Comparison of ENCODE assay signal across 19 cellular contexts in genomic region chr7:98355250-98355538, GRCh38. TPM values are rescaled to one million over a fixed set of nuclear protein-coding genes. Genes with fewer than 3 reads are reported as not detected.
DNase-seq lines count a peak whose midpoint lies in the region; TF ChIP-seq lines count a peak whose summit lies in the region.
"Had no signal": no experiment of that assay in that cellular context is flagged by ENCODE, and none has a peak within 500 bp of the region (broad histone marks: within the 10 kb centered on the region; RNA-seq: fewer than 3 reads in every experiment).

No MANE protein-coding gene starts in this region.

- no peak overlapping the region for H3K4me3 ChIP-seq in Caco-2 (ENCODE audit: low read depth, low read length)
- H3K4me3 ChIP-seq in SJCRH30 = no peak overlapping the region
- no peak overlapping the region for H3K4me3 ChIP-seq in hepatocyte
- no peak overlapping the region for H3K4me3 ChIP-seq in trophoblast cell (ENCODE audit: low read depth, low read length)
- no peak overlapping the region for H3K4me3 ChIP-seq in CD8-positive, alpha-beta memory T cell (ENCODE audit: low read length)
- H3K4me3 ChIP-seq: body of pancreas, coronary artery, upper lobe of right lung had no signal

- peak overlapping the region; percentile 9 for H3K4ac ChIP-seq in trophoblast cell (ENCODE audit: low read depth, low read length)

- no peaks in the 10 kb centered on the region for H3K9me2 ChIP-seq in hepatocyte (replicated peaks; ENCODE audit: insufficient read depth)

- H3K9me3 ChIP-seq in Caco-2 = no peaks in the 10 kb centered on the region
- no peaks in the 10 kb centered on the region for H3K9me3 ChIP-seq in SJCRH30 (replicated peaks)
- H3K9me3 ChIP-seq in hepatocyte (ENCODE audit: low read depth) = no peaks in the 10 kb centered on the region
- no peaks in the 10 kb centered on the region for H3K9me3 ChIP-seq in trophoblast cell (ENCODE audit: insufficient read depth, low read depth, low read length)
- no peaks in the 10 kb centered on the region for H3K9me3 ChIP-seq in CD8-positive, alpha-beta memory T cell (ENCODE audit: low read length)
- H3K9me3 ChIP-seq: body of pancreas, upper lobe of right lung had no signal

- H3K4me3 Mint-ChIP-seq in Caco-2 (ENCODE audit: unreplicated experiment) = no peak overlapping the region
- H3K4me3 Mint-ChIP-seq in CD8-positive, alpha-beta memory T cell = no peak overlapping the region
- H3K4me3 Mint-ChIP-seq: activated naive CD8-positive, alpha-beta T cell treated with anti-CD3 and anti-CD28 coated beads, Interleukin-2, amount 10 ng/mL, durations not matched to agents 7 days and 5 days had no signal

- DNase-seq in Caco-2 (no peak), SJCRH30 (no peak), hepatocyte (ENCODE audit: low spot score) (no peak), trophoblast cell (no peak), RPMI8226 (no peak), SW 1271 (lab: John Stamatoyannopoulos, UW) (no peak), OCI-M2 (lab: John Stamatoyannopoulos, UW; ENCODE audit: unreplicated experiment) (no peak)
- DNase-seq in CD8-positive, alpha-beta memory T cell = no peak
- DNase-seq: activated CD4-positive, alpha-beta T cell treated with anti-CD3 and anti-CD28 coated beads for 1 hour; activated naive CD8-positive, alpha-beta T cell treated with anti-CD3 and anti-CD28 coated beads, Interleukin-2, amount 10 ng/mL, durations not matched to agents 7 days and 5 days; NCI-H748 treated with DMSO at 0.1 percent for 48 hours; OCI-M1; stimulated activated CD4-positive, alpha-beta T cell treated with anti-CD3 and anti-CD28 coated beads, Interleukin-1b, Interleukin-23, amount 100 ng/mL, for 48 hours; stimulated activated naive CD4-positive, alpha-beta T cell had no signal

- H3K36me3 Mint-ChIP-seq in Caco-2 (ENCODE audit: insufficient read depth, unreplicated experiment) = peaks cover 58% of the 10 kb centered on the region
- H3K36me3 Mint-ChIP-seq in CD8-positive, alpha-beta memory T cell = no peaks in the 10 kb centered on the region
- H3K36me3 Mint-ChIP-seq: activated naive CD8-positive, alpha-beta T cell treated with anti-CD3 and anti-CD28 coated beads, Interleukin-2, amount 10 ng/mL, durations not matched to agents 7 days and 5 days had no signal

- peaks cover 21% of the 10 kb centered on the region for H3K4me1 Mint-ChIP-seq in Caco-2 (ENCODE audit: low read depth, unreplicated experiment)
- H3K4me1 Mint-ChIP-seq in CD8-positive, alpha-beta memory T cell = no peaks in the 10 kb centered on the region
- H3K4me1 Mint-ChIP-seq: activated naive CD8-positive, alpha-beta T cell treated with anti-CD3 and anti-CD28 coated beads, Interleukin-2, amount 10 ng/mL, durations not matched to agents 7 days and 5 days had no signal

- H3K27ac ChIP-seq in SJCRH30 (peak overlapping the region; percentile 61), hepatocyte (peak overlapping the region; percentile 68), trophoblast cell (ENCODE audit: low read depth, low read length) (peak overlapping the region; percentile 95)
- H3K27ac ChIP-seq in CD8-positive, alpha-beta memory T cell (ENCODE audit: low read depth, low read length) = no peak overlapping the region
- H3K27ac ChIP-seq: coronary artery, HL-60, parathyroid adenoma had no signal

- POLR2A ChIA-PET in Caco-2 (lab: Charles Lee) = no interaction called here
- POLR2A ChIA-PET in CD8-positive, alpha-beta memory T cell (lab: Charles Lee) = no interaction called here

- H3K27me3 ChIP-seq in Caco-2 (replicated peaks; ENCODE audit: control insufficient read depth, insufficient read depth, low read length) (no peaks in the 10 kb centered on the region), SJCRH30 (no peaks in the 10 kb centered on the region), hepatocyte (no peaks in the 10 kb centered on the region), trophoblast cell (ENCODE audit: insufficient read depth, low read length) (no peaks in the 10 kb centered on the region)
- H3K27me3 ChIP-seq in CD8-positive, alpha-beta memory T cell (ENCODE audit: insufficient read depth, low read length, poor library complexity, severe bottlenecking) = no peaks in the 10 kb centered on the region
- H3K27me3 ChIP-seq: body of pancreas, upper lobe of right lung had no signal

- peak overlapping the region; percentile 65 for H3K27ac Mint-ChIP-seq in Caco-2 (ENCODE audit: unreplicated experiment)
- H3K27ac Mint-ChIP-seq in CD8-positive, alpha-beta memory T cell = no peak overlapping the region
- H3K27ac Mint-ChIP-seq: activated naive CD8-positive, alpha-beta T cell treated with anti-CD3 and anti-CD28 coated beads, Interleukin-2, amount 10 ng/mL, durations not matched to agents 7 days and 5 days had no signal

- peak overlapping the region; percentile 84 for H2AK5ac ChIP-seq in trophoblast cell (ENCODE audit: low read length)

- peak overlapping the region; percentile 56 for H4K8ac ChIP-seq in trophoblast cell (ENCODE audit: low read depth, low read length)

- no peaks in the 10 kb centered on the region for H3K27me3 Mint-ChIP-seq in Caco-2 (ENCODE audit: insufficient read depth, unreplicated experiment)
- peaks cover 9 to 15% of the 10 kb centered on the region in 2 donors for H3K27me3 Mint-ChIP-seq in CD8-positive, alpha-beta memory T cell

- TF ChIP-seq CTCF in Caco-2 (IDR thresholded peaks at IDR 0.05; ENCODE audit: insufficient read depth in 1 of 2, low read depth in 1 of 2, low read length in 1 of 2, severe bottlenecking in 1 of 2, unreplicated experiment in 1 of 2) (no peak), hepatocyte (IDR thresholded peaks at IDR 0.05; ENCODE audit: poor library complexity) (no peak)

- peak overlapping the region; percentile 93 for H4K91ac ChIP-seq in trophoblast cell (ENCODE audit: low read depth, low read length)

- no peaks in the 10 kb centered on the region for H3K9me3 Mint-ChIP-seq in Caco-2 (ENCODE audit: unreplicated experiment)
- H3K9me3 Mint-ChIP-seq in CD8-positive, alpha-beta memory T cell = no peaks in the 10 kb centered on the region
- H3K9me3 Mint-ChIP-seq: activated naive CD8-positive, alpha-beta T cell treated with anti-CD3 and anti-CD28 coated beads, Interleukin-2, amount 10 ng/mL, durations not matched to agents 7 days and 5 days had no signal

- H3K18ac ChIP-seq in trophoblast cell (ENCODE audit: low read length) = peak overlapping the region; percentile 15

- 78% methylated on average over 6 of the region's 6 CpGs for WGBS in hepatocyte (ENCODE audit: low lambda C conversion rate, missing lambda C conversion rate)
- WGBS in trophoblast cell (ENCODE audit: extremely low coverage, insufficient coverage, insufficient read length) = no CpG with 5 or more reads among the region's 6 CpGs

- H3K14ac ChIP-seq in trophoblast cell (ENCODE audit: low read length) = peak overlapping the region; percentile 90

- H2AFZ ChIP-seq in hepatocyte (no peak overlapping the region), trophoblast cell (ENCODE audit: insufficient read depth, low read length, poor library complexity) (peak overlapping the region; percentile 10)
- H2AFZ ChIP-seq: parathyroid adenoma had no signal

- H3K4me2 ChIP-seq in hepatocyte (no peak overlapping the region), trophoblast cell (ENCODE audit: low read length) (peak overlapping the region; percentile 14)

- H3K36me3 ChIP-seq in Caco-2 (ENCODE audit: control insufficient read depth, insufficient read depth, low read length) (no peaks in the 10 kb centered on the region; the same call in none of the 2 replicates), SJCRH30 (peaks cover 2% of the 10 kb centered on the region; the same call in 1 of the 2 replicates), hepatocyte (replicated peaks; ENCODE audit: insufficient read depth, low read depth) (no peaks in the 10 kb centered on the region), trophoblast cell (ENCODE audit: control insufficient read depth in 1 of 2, insufficient read depth in 2 of 2, low read length in 2 of 2) (peaks cover 0 to 4% of the 10 kb centered on the region in 2 experiments)
- no peaks in the 10 kb centered on the region for H3K36me3 ChIP-seq in CD8-positive, alpha-beta memory T cell (ENCODE audit: insufficient read depth, low read length)
- H3K36me3 ChIP-seq: upper lobe of right lung had no signal

- H3K79me2 ChIP-seq in hepatocyte = peaks cover 23% of the 10 kb centered on the region
- peaks cover 10% of the 10 kb centered on the region for H3K79me2 ChIP-seq in trophoblast cell (ENCODE audit: control insufficient read depth, insufficient read depth, low read length, poor library complexity)

- peak overlapping the region; percentile 99 for H2BK12ac ChIP-seq in trophoblast cell (ENCODE audit: low read length)

- no peak overlapping the region for H3K23ac ChIP-seq in trophoblast cell (ENCODE audit: low read length)

- intact Hi-C loops in Caco-2 (cut with micrococcal nuclease; ENCODE audit: unreplicated experiment) = no loop called here

- no TSS peak for BruUV-seq in Caco-2 (replicated peaks; lab: Mats Ljungman, UMichigan)

- peak overlapping the region; percentile 65 for H4K12ac ChIP-seq in trophoblast cell (ENCODE audit: low read depth, low read length)

- H2BK120ac ChIP-seq in trophoblast cell (ENCODE audit: insufficient read depth, low read length, poor library complexity) = peak overlapping the region; percentile 40

- peak overlapping the region; percentile 95 for H2BK5ac ChIP-seq in trophoblast cell (ENCODE audit: low read depth, low read length, poor library complexity)

- no peak overlapping the region for H3K9ac ChIP-seq in trophoblast cell (ENCODE audit: low read length)
- H3K9ac ChIP-seq: parathyroid adenoma had no signal

- CTCF ChIA-PET in Caco-2 (lab: Charles Lee) = interaction anchor here (1.1 kb wide), 1 partner anchor 46 kb away, joined by 5 read pairs; the partner anchor contains the start of gene BAIAP2L1
- CTCF ChIA-PET in CD8-positive, alpha-beta memory T cell (lab: Charles Lee) = no interaction called here

- H3K4me1 ChIP-seq in Caco-2 (peaks cover 40% of the 10 kb centered on the region), SJCRH30 (peaks cover 28% of the 10 kb centered on the region), hepatocyte (ENCODE audit: insufficient read depth) (peaks cover 26% of the 10 kb centered on the region), trophoblast cell (ENCODE audit: control insufficient read depth in 1 of 2, insufficient read depth in 2 of 2, low read length in 2 of 2) (peaks cover 18 to 22% of the 10 kb centered on the region in 2 experiments)
- no peaks in the 10 kb centered on the region for H3K4me1 ChIP-seq in CD8-positive, alpha-beta memory T cell (ENCODE audit: insufficient read depth, low read length)

- peaks cover 15% of the 10 kb centered on the region for H3K79me1 ChIP-seq in trophoblast cell (ENCODE audit: low read length)

- no peaks in the 10 kb centered on the region for H4K20me1 ChIP-seq in hepatocyte (ENCODE audit: insufficient read depth, poor library complexity, severe bottlenecking)

RNA-seq across cellular contexts. Expression of gene BAIAP2L1, which starts 45.7 kb away (rescaled TPM):
- total RNA-seq in Caco-2 (2022) (60.9 and 66.9 TPM in 2 replicates), hepatocyte (32.0 and 34.7 TPM in 2 replicates)
- 20.8 and 21.7 TPM in 2 replicates for total RNA-seq in SJCRH30 (2014; rRNA removed; shearing (Covaris generic))
- polyA plus RNA-seq in hepatocyte = 25.4 and 33.7 TPM in 2 replicates
- 43.3 and 44.5 TPM in 2 replicates for polyA plus RNA-seq in trophoblast cell (2013)
- 1 to 10 TPM in 1 of 2 experiments, under 1 TPM in 1; 0.58 to 1.3 TPM for total RNA-seq in CD8-positive, alpha-beta memory T cell
- 0.29 TPM for polyA plus RNA-seq in CD8-positive, alpha-beta memory T cell
